Comparison of ENCODE assay signal across 11 cellular contexts in the genomic region with DNA sequence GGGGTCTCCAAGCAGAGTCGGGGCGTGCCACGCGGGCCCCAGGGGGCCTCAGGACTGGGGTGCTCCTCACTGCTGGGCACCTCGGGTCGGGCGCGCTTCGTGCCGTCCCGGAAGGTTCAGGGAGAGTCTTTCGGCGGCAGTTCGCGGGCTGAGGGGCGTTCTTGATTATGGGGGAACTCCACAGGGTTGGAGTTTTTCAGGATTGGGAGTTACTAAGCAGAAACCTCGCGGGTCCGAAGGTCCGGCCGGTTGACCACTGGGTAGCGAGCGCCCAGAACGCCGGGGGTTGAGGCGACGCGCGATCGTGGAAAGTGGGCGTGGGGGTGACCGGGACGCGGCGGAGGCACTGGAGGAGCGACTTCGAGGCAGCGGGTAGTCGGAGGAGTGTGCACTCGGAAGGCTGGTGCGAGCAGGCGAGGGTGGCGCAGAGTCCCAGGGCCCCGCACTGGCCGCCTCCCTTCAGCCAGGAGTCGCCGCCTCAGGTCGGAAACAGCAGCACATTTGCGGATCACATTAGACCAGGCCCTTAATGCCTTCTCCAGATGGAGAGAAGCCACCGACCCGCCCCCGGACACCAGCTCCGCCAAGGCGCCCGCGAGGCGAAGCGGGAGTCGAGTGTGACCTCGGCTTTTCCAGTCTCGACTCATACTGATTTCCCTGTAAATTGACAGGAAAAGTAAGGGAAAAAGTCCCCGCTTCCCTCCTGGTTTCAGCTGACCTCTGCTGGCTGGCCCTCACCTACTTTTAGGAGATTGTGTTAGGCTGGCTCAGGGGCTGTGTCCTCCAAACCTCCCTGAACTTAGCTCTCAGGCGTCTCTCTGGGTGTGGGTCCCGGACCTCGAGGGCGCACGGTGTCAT. TPM values are rescaled to one million over a fixed set of nuclear protein-coding genes. Genes with fewer than 3 reads are reported as not detected.
DNase-seq lines count a peak whose midpoint lies in the region; ATAC-seq and TF ChIP-seq lines count a peak whose summit lies in the region.
"Had no signal": no experiment of that assay in that cellular context is flagged by ENCODE, and none has a peak within 500 bp of the region (broad histone marks: within the 10 kb centered on the region; RNA-seq: fewer than 3 reads in every experiment).

No MANE protein-coding gene starts in this region.

- H3K4me1 Mint-ChIP-seq in stimulated activated naive CD8-positive, alpha-beta T cell treated with anti-CD3 and anti-CD28 coated beads, Interleukin-15, amount 100 ng/mL, for 72 hours = no peaks in the 10 kb centered on the region
- H3K4me1 Mint-ChIP-seq in activated T-helper 1 cell treated with anti-CD3 and anti-CD28 coated beads, Interleukin-12 subunit alpha, Interleukin-12 subunit beta, Interleukin-2, Interleukin-4 antibody, amounts not matched to agents 30 ng/mL and 10 ng/mL and 1 ng/mL, durations not matched to agents 14 hours and 24 hours and 36 hours (ENCODE audit: low read depth) = no peaks in the 10 kb centered on the region

- TF ChIP-seq POLR2A in ovary (IDR thresholded peaks at IDR 0.05) = no peak

- ATAC-seq in stimulated activated naive CD8-positive, alpha-beta T cell treated with anti-CD3 and anti-CD28 coated beads, Interleukin-15, amount 100 ng/mL, for 72 hours = peak; percentile 42
- no peak for ATAC-seq in stimulated activated naive CD8-positive, alpha-beta T cell treated with anti-CD3 and anti-CD28 coated beads, Interleukin-15, Interleukin-2, amounts not matched to agents 100 U/mL and 50 U/mL, for 24 hours
- ATAC-seq in GM18907 (IDR thresholded peaks at IDR 0.05; ENCODE audit: unreplicated experiment) = no peak

- H3K27ac ChIP-seq in right atrium auricular region (peak overlapping the region; percentile 86 to 94), ovary (no peak overlapping the region)

- DNase-seq in stimulated activated naive CD8-positive, alpha-beta T cell treated with anti-CD3 and anti-CD28 coated beads, Interleukin-15, amount 100 ng/mL, for 72 hours = no peak
- no peak for DNase-seq in stimulated activated naive CD8-positive, alpha-beta T cell treated with anti-CD3 and anti-CD28 coated beads, Interleukin-15, Interleukin-2, amounts not matched to agents 100 U/mL and 50 U/mL, for 24 hours
- DNase-seq in right atrium auricular region (ENCODE audit: low spot score) (no peak), ovary (peak in 4 of 5 donors; percentile 19 to 35 (median 34)), NCI-H774 (lab: John Stamatoyannopoulos, UW) (no peak)
- DNase-seq in stimulated activated CD4-positive, alpha-beta T cell treated with anti-CD3 and anti-CD28 coated beads, Interleukin-2, amount 100 ng/mL, for 48 hours = no peak
- no peak for DNase-seq in activated T-helper 1 cell treated with anti-CD3 and anti-CD28 coated beads, Interleukin-12 subunit alpha, Interleukin-12 subunit beta, Interleukin-2, Interleukin-4 antibody, amounts not matched to agents 30 ng/mL and 10 ng/mL and 1 ng/mL, durations not matched to agents 14 hours and 24 hours and 36 hours (ENCODE audit: low spot score)
- DNase-seq: NCI-H1092 had no signal

- no peak for TF ChIP-seq EP300 in ovary (IDR thresholded peaks at IDR 0.05)

- peak overlapping the region; percentile 66 to 68 for H3K4me3 ChIP-seq in right atrium auricular region
- H3K4me3 ChIP-seq in ovary = peak overlapping the region; percentile 66

- no peaks in the 10 kb centered on the region for H3K36me3 ChIP-seq in right atrium auricular region
- H3K36me3 ChIP-seq in ovary = no peaks in the 10 kb centered on the region

- intact Hi-C loops in ovary (cut with DNase I) = no loop called here
- intact Hi-C loops in activated T-helper 1 cell treated with anti-CD3 and anti-CD28 coated beads, Interleukin-12 subunit alpha, Interleukin-12 subunit beta, Interleukin-2, Interleukin-4 antibody, amounts not matched to agents 30 ng/mL and 10 ng/mL and 1 ng/mL, durations not matched to agents 14 hours and 24 hours and 36 hours (cut with micrococcal nuclease) = no loop called here

- H3K27me3 ChIP-seq in right atrium auricular region = no peaks in the 10 kb centered on the region
- no peaks in the 10 kb centered on the region for H3K27me3 ChIP-seq in ovary

- H3K9me3 ChIP-seq in right atrium auricular region (no peaks in the 10 kb centered on the region), ovary (no peaks in the 10 kb centered on the region)
- H3K9me3 ChIP-seq: SK-N-SH had no signal

- peaks cover 66% of the 10 kb centered on the region for H3K27me3 Mint-ChIP-seq in stimulated activated naive CD8-positive, alpha-beta T cell treated with anti-CD3 and anti-CD28 coated beads, Interleukin-15, amount 100 ng/mL, for 72 hours
- peaks cover 28% of the 10 kb centered on the region for H3K27me3 Mint-ChIP-seq in activated T-helper 1 cell treated with anti-CD3 and anti-CD28 coated beads, Interleukin-12 subunit alpha, Interleukin-12 subunit beta, Interleukin-2, Interleukin-4 antibody, amounts not matched to agents 30 ng/mL and 10 ng/mL and 1 ng/mL, durations not matched to agents 14 hours and 24 hours and 36 hours (ENCODE audit: insufficient read depth)

- H3K27ac Mint-ChIP-seq in stimulated activated naive CD8-positive, alpha-beta T cell treated with anti-CD3 and anti-CD28 coated beads, Interleukin-15, amount 100 ng/mL, for 72 hours = no peak overlapping the region
- no peak overlapping the region for H3K27ac Mint-ChIP-seq in activated T-helper 1 cell treated with anti-CD3 and anti-CD28 coated beads, Interleukin-12 subunit alpha, Interleukin-12 subunit beta, Interleukin-2, Interleukin-4 antibody, amounts not matched to agents 30 ng/mL and 10 ng/mL and 1 ng/mL, durations not matched to agents 14 hours and 24 hours and 36 hours
- H3K27ac Mint-ChIP-seq: stimulated activated naive CD8-positive, alpha-beta T cell treated with anti-CD3 and anti-CD28 coated beads, Interleukin-15, Interleukin-2, amounts not matched to agents 100 ng/mL and 50 ng/mL, for 24 hours had no signal

- H3K9me3 Mint-ChIP-seq in stimulated activated naive CD8-positive, alpha-beta T cell treated with anti-CD3 and anti-CD28 coated beads, Interleukin-15, amount 100 ng/mL, for 72 hours = no peaks in the 10 kb centered on the region
- no peaks in the 10 kb centered on the region for H3K9me3 Mint-ChIP-seq in activated T-helper 1 cell treated with anti-CD3 and anti-CD28 coated beads, Interleukin-12 subunit alpha, Interleukin-12 subunit beta, Interleukin-2, Interleukin-4 antibody, amounts not matched to agents 30 ng/mL and 10 ng/mL and 1 ng/mL, durations not matched to agents 14 hours and 24 hours and 36 hours
- H3K9me3 Mint-ChIP-seq: stimulated activated naive CD8-positive, alpha-beta T cell treated with anti-CD3 and anti-CD28 coated beads, Interleukin-15, Interleukin-2, amounts not matched to agents 100 ng/mL and 50 ng/mL, for 24 hours had no signal

- no peaks in the 10 kb centered on the region for H3K36me3 Mint-ChIP-seq in activated T-helper 1 cell treated with anti-CD3 and anti-CD28 coated beads, Interleukin-12 subunit alpha, Interleukin-12 subunit beta, Interleukin-2, Interleukin-4 antibody, amounts not matched to agents 30 ng/mL and 10 ng/mL and 1 ng/mL, durations not matched to agents 14 hours and 24 hours and 36 hours (ENCODE audit: low read depth)

- no peak overlapping the region for H3K4me3 Mint-ChIP-seq in stimulated activated naive CD8-positive, alpha-beta T cell treated with anti-CD3 and anti-CD28 coated beads, Interleukin-15, amount 100 ng/mL, for 72 hours
- no peak overlapping the region for H3K4me3 Mint-ChIP-seq in activated T-helper 1 cell treated with anti-CD3 and anti-CD28 coated beads, Interleukin-12 subunit alpha, Interleukin-12 subunit beta, Interleukin-2, Interleukin-4 antibody, amounts not matched to agents 30 ng/mL and 10 ng/mL and 1 ng/mL, durations not matched to agents 14 hours and 24 hours and 36 hours
- H3K4me3 Mint-ChIP-seq: stimulated activated naive CD8-positive, alpha-beta T cell treated with anti-CD3 and anti-CD28 coated beads, Interleukin-15, Interleukin-2, amounts not matched to agents 100 ng/mL and 50 ng/mL, for 24 hours had no signal

- H3K4me1 ChIP-seq in right atrium auricular region = peaks cover 0 to 60% of the 10 kb centered on the region in 2 donors
- peaks cover 2% of the 10 kb centered on the region for H3K4me1 ChIP-seq in ovary (ENCODE audit: insufficient read depth)

- no peak for TF ChIP-seq CTCF in right atrium auricular region (IDR thresholded peaks at IDR 0.05)
- no peak for TF ChIP-seq CTCF in ovary (IDR thresholded peaks at IDR 0.05)

- 7 to 14% (median 8%) methylated on average over 46 to 67 of the region's 67 CpGs for WGBS in ovary, 3 donors

RNA-seq across cellular contexts. Expression of a gene that starts 0.7 kb away (rescaled TPM):
- total RNA-seq in right atrium auricular region (10 to 100 TPM; 12.2 to 21.2 TPM), ovary (1 to 10 TPM; 1.4 to 7.6 (median 3.7) TPM)
- polyA plus RNA-seq in ovary = 1 to 10 TPM in 1 of 2 donors, under 1 TPM in 1; 0.96 to 9.0 TPM
- not detected in 2 replicates for total RNA-seq in activated T-helper 1 cell treated with anti-CD3 and anti-CD28 coated beads, Interleukin-12 subunit alpha, Interleukin-12 subunit beta, Interleukin-2, Interleukin-4 antibody, amounts not matched to agents 30 ng/mL and 10 ng/mL and 1 ng/mL, durations not matched to agents 14 hours and 24 hours and 36 hours

Comparison
In these comparisons a context has a peak if more than half of its experiments do, and no peak if none do; other contexts are left out.
1. DNase-seq: peak in ovary (4 of 5); none in stimulated activated naive CD8-positive, alpha-beta T cell treated with anti-CD3 and anti-CD28 coated beads, Interleukin-15, amount 100 ng/mL, for 72 hours (0 of 2), stimulated activated naive CD8-positive, alpha-beta T cell treated with anti-CD3 and anti-CD28 coated beads, Interleukin-15, Interleukin-2, amounts not matched to agents 100 U/mL and 50 U/mL, for 24 hours (single experiment), right atrium auricular region (single experiment), NCI-H774 (single experiment), stimulated activated CD4-positive, alpha-beta T cell treated with anti-CD3 and anti-CD28 coated beads, Interleukin-2, amount 100 ng/mL, for 48 hours (0 of 2) and activated T-helper 1 cell treated with anti-CD3 and anti-CD28 coated beads, Interleukin-12 subunit alpha, Interleukin-12 subunit beta, Interleukin-2, Interleukin-4 antibody, amounts not matched to agents 30 ng/mL and 10 ng/mL and 1 ng/mL, durations not matched to agents 14 hours and 24 hours and 36 hours (single experiment).
2. H3K27ac ChIP-seq: peak in right atrium auricular region (2 of 2); none in ovary (0 of 2).